8 cellular contexts compared by ENCODE assay signal in genomic region chr9:136525841-136526499, GRCh38. TPM values are rescaled to one million over a fixed set of nuclear protein-coding genes. Genes with fewer than 3 reads are reported as not detected.
DNase-seq lines count a peak whose midpoint lies in the region; ATAC-seq and TF ChIP-seq lines count a peak whose summit lies in the region.

No MANE protein-coding gene starts in this region.

- H3K36me3 ChIP-seq in esophagus muscularis mucosa (peaks cover 7 to 30% (median 28%) of the 10 kb centered on the region in 4 donors), muscle layer of colon (ENCODE audit: insufficient read depth, low read length) (peaks cover 11% of the 10 kb centered on the region), upper lobe of right lung (peaks cover 12% of the 10 kb centered on the region)

- intact Hi-C loops in esophagus muscularis mucosa (cut with DNase I) (loop anchor here (5.0 kb wide), 1 partner anchor 39 kb away; no protein-coding TSS in a partner anchor), upper lobe of right lung (cut with DNase I) (no loop called here)

- H3K9me3 ChIP-seq in esophagus muscularis mucosa, result no peaks in the 10 kb centered on the region
- no peaks in the 10 kb centered on the region for H3K9me3 ChIP-seq in muscle layer of colon (ENCODE audit: low read length)
- H3K9me3 ChIP-seq in upper lobe of right lung, result no peaks in the 10 kb centered on the region

- WGBS in esophagus muscularis mucosa, result 30% methylated on average over 26 of the region's 30 CpGs

- no peak overlapping the region for H3K9ac ChIP-seq in muscle layer of colon (ENCODE audit: low read length)

- TF ChIP-seq EP300 in esophagus muscularis mucosa (IDR thresholded peaks at IDR 0.05), result no peak

- H3K27me3 ChIP-seq in esophagus muscularis mucosa (no peaks in the 10 kb centered on the region), muscle layer of colon (ENCODE audit: control insufficient read depth in 1 of 2, insufficient read depth in 2 of 2, low read length in 2 of 2) (no peaks in the 10 kb centered on the region), upper lobe of right lung (no peaks in the 10 kb centered on the region)

- H3K4me1 ChIP-seq in esophagus muscularis mucosa, result peaks cover 73 to 96% (median 92%) of the 10 kb centered on the region in 4 donors
- peaks cover 49% of the 10 kb centered on the region for H3K4me1 ChIP-seq in muscle layer of colon (ENCODE audit: insufficient read depth, low read length)
- peaks cover 91% of the 10 kb centered on the region for H3K4me1 ChIP-seq in upper lobe of right lung

- H3K4me3 ChIP-seq in esophagus muscularis mucosa (peak overlapping the region; percentile 3 to 16 (median 10)), muscle layer of colon (ENCODE audit: low read depth in 1 of 2, low read length in 2 of 2) (no peak overlapping the region), upper lobe of right lung (no peak overlapping the region)

- peak; percentile 3 to 36 (median 31) for TF ChIP-seq CTCF in esophagus muscularis mucosa (IDR thresholded peaks at IDR 0.05)
- TF ChIP-seq CTCF in upper lobe of right lung (IDR thresholded peaks at IDR 0.05), result no peak

- in situ Hi-C loops in KBM-7 (cut with MboI; ENCODE audit: low pct_unique_long_range_greater_than_20kb, low sequenced_read_pairs), result no loop called here

- peak; percentile 40 for ATAC-seq in upper lobe of right lung
- ATAC-seq in HG02840 (IDR thresholded peaks at IDR 0.05; ENCODE audit: low FRiP score, unreplicated experiment), result no peak

- peak overlapping the region; percentile 72 to 79 (median 76) for H3K27ac ChIP-seq in esophagus muscularis mucosa (replicated peaks in 1 of 4)
- H3K27ac ChIP-seq in muscle layer of colon (ENCODE audit: low read depth, low read length), result peak overlapping the region; percentile 40
- H3K27ac ChIP-seq in upper lobe of right lung, result peak overlapping the region; percentile 77

- DNase-seq in NCI-H510A treated with DMSO at 0.1 percent for 48 hours (lab: John Stamatoyannopoulos, UW) (peak; percentile 16), NCI-H510A (lab: John Stamatoyannopoulos, UW) (no peak), esophagus muscularis mucosa (ENCODE audit: extremely low spot score) (no peak), upper lobe of right lung (peak; percentile 79), KBM-7 (no peak)
- DNase-seq in activated CD4-positive, alpha-beta T cell treated with anti-CD3 and anti-CD28 coated beads for 4 hours, result no peak

- TF ChIP-seq POLR2A in esophagus muscularis mucosa (IDR thresholded peaks at IDR 0.05; ENCODE audit: low read depth), result no peak

RNA-seq across cellular contexts. Expression of gene NOTCH1, which starts 19.9 kb away (rescaled TPM):
- total RNA-seq in esophagus muscularis mucosa, result 10 to 100 TPM; 48.6 to 90.6 (median 58.8) TPM
- 114 TPM for total RNA-seq in upper lobe of right lung

RNA-seq across cellular contexts. Expression of gene SEC16A, which starts 43.1 kb away (rescaled TPM):
- 10 to 100 TPM; 43.2 to 62.3 (median 51.3) TPM for total RNA-seq in esophagus muscularis mucosa
- 63.7 TPM for total RNA-seq in upper lobe of right lung

Comparison
In these comparisons a context has a peak if more than half of its experiments do, and no peak if none do; other contexts are left out.
1. DNase-seq: peak in NCI-H510A treated with DMSO at 0.1 percent for 48 hours (single experiment) and upper lobe of right lung (single experiment); none in NCI-H510A (single experiment), esophagus muscularis mucosa (single experiment), activated CD4-positive, alpha-beta T cell treated with anti-CD3 and anti-CD28 coated beads for 4 hours (0 of 2) and KBM-7 (single experiment).
2. H3K4me3 ChIP-seq: peak in esophagus muscularis mucosa (4 of 4); none in muscle layer of colon (0 of 2) and upper lobe of right lung (single experiment).
3. Peak in every context shown above with its lines, with median percentiles within 50 percentile points of each other: H3K27ac ChIP-seq.